23 cellular contexts compared by ENCODE assay signal in the genomic region with DNA sequence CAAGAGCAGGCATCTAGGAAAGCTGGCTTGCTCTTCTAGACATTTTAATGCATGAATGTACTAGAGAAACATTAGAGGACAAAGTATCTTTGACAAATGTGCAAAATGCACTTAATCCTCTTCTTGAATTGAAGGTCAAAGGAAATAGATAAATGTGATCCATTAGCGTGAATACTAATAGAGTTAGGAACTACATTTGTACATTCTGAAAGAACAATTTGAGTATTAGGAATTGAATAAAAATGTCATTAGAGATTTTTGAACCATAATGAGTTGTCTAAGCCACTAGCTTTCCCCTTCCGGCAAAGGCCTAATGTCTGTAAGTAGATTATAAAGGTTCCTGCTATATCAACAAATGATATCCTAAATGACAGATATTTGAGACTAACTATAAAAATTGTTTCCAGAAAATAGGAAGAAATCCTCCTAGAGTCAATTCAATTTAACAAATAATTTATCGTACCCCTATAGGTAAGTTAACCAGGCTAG.
"Had no signal": no experiment of that assay in that cellular context is flagged by ENCODE, and none has a peak within 500 bp of the region (broad histone marks: within the 10 kb centered on the region; RNA-seq: fewer than 3 reads in every experiment).

No MANE protein-coding gene starts in this region.

- H3K27me3 ChIP-seq: colonic mucosa, esophagus squamous epithelium, gastrocnemius medialis, heart right ventricle, left lung had no signal

- H3K27ac ChIP-seq: colonic mucosa, epithelial cell of prostate, esophagus squamous epithelium, gastrocnemius medialis, heart right ventricle, left lung, lower lobe of right lung had no signal

- H3K36me3 ChIP-seq: colonic mucosa, esophagus squamous epithelium, gastrocnemius medialis, heart right ventricle, left lung, lower lobe of right lung had no signal

- H3K4me3 ChIP-seq: colonic mucosa, esophagus squamous epithelium, gastrocnemius medialis, heart right ventricle, left lung, lower lobe of right lung, mucosa of descending colon had no signal

- ATAC-seq: effector memory CD8-positive, alpha-beta T cell; esophagus mucosa; gastrocnemius medialis; heart right ventricle; left colon; left lung; left ventricle myocardium superior; lower lobe of right lung; mucosa of descending colon had no signal

- H3K4me1 ChIP-seq: colonic mucosa, esophagus squamous epithelium, left lung, lower lobe of right lung had no signal

- H3K9me3 ChIP-seq: colonic mucosa, esophagus squamous epithelium, gastrocnemius medialis, heart right ventricle, left lung, lower lobe of right lung, mucosa of descending colon had no signal

- DNase-seq: colonic mucosa; cortex of kidney; effector CD8-positive, alpha-beta T cell; effector memory CD8-positive, alpha-beta T cell; endodermal cell; erythroblast; esophagus squamous epithelium; foreskin fibroblast; foreskin melanocyte; gastrocnemius medialis; glutamatergic neuron; head of caudate nucleus; heart right ventricle; hippocampal formation; left colon; left lung; left ventricle myocardium superior; lower lobe of right lung; mesenchymal stem cell; mucosa of descending colon; naive B cell had no signal
